9 cellular contexts compared by ENCODE assay signal in the genomic region with DNA sequence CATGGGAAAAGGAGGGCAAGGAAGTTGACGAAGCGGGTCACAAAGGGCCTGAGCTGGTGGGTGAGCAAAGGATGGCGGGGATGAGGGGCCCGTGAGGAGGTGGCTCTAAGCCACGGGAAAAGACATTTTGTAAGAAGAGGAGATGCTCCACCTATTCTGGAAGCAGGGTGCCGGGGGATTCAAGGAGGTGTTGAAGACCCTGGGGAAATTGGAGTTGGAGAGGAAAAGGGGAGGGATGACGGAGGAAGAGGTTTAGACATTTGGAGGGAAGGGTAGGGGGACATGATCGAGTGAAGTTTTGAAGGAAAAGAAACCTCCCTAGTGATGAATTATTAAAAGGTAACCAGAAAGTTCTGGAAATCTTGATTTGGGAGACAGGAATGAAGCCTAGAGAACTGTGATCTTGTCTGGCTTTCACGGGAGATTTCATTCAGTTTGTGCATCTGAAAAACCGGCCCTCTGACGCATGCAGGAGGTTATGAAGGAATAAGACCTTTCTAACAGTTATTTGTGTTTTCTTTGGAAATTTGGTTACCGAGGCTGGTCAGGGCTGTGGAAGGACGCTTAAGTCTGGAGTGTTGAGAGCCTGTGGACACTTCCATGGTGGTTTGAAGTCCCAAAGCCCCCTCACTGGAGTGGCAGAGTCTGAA. TPM values are rescaled to one million over a fixed set of nuclear protein-coding genes. Genes with fewer than 3 reads are reported as not detected.
DNase-seq lines count a peak whose midpoint lies in the region; ATAC-seq and TF ChIP-seq lines count a peak whose summit lies in the region.
"Had no signal": no experiment of that assay in that cellular context is flagged by ENCODE, and none has a peak within 500 bp of the region (broad histone marks: within the 10 kb centered on the region; RNA-seq: fewer than 3 reads in every experiment).

No MANE protein-coding gene starts in this region.

- peak overlapping the region; percentile 66 to 88 (median 75) for H3K4me3 ChIP-seq in tibial nerve

- H3K27ac ChIP-seq in tibial nerve: peak overlapping the region in 1 of 4 donors; percentile 74

- H3K4me1 Mint-ChIP-seq in activated naive CD4-positive, alpha-beta T cell treated with anti-CD3 and anti-CD28 coated beads for 36 hours (ENCODE audit: low read depth): peaks cover 5% of the 10 kb centered on the region
- peaks cover 20% of the 10 kb centered on the region for H3K4me1 Mint-ChIP-seq in memory B cell

- H3K9me3 Mint-ChIP-seq in activated naive CD4-positive, alpha-beta T cell treated with anti-CD3 and anti-CD28 coated beads for 36 hours: no peaks in the 10 kb centered on the region
- no peaks in the 10 kb centered on the region for H3K9me3 Mint-ChIP-seq in memory B cell

- no peak for TF ChIP-seq EP300 in tibial nerve (IDR thresholded peaks at IDR 0.05)

- 26 to 31% methylated on average over 13 of the region's 13 CpGs for WGBS in tibial nerve, 2 donors

- peaks cover 47% of the 10 kb centered on the region for H3K27me3 Mint-ChIP-seq in activated naive CD4-positive, alpha-beta T cell treated with anti-CD3 and anti-CD28 coated beads for 36 hours (ENCODE audit: low read depth)
- peaks cover 19% of the 10 kb centered on the region for H3K27me3 Mint-ChIP-seq in memory B cell

- peaks cover 0 to 21% (median 0%) of the 10 kb centered on the region in 4 donors for H3K4me1 ChIP-seq in tibial nerve

- ATAC-seq in memory B cell (ENCODE audit: low read depth): no peak

- no peak overlapping the region for H3K27ac Mint-ChIP-seq in activated naive CD4-positive, alpha-beta T cell treated with anti-CD3 and anti-CD28 coated beads for 36 hours
- no peak overlapping the region for H3K27ac Mint-ChIP-seq in memory B cell

- peaks cover 0 to 5% of the 10 kb centered on the region in 2 donors for H3K27me3 ChIP-seq in tibial nerve

- CTCF ChIA-PET in activated naive CD4-positive, alpha-beta T cell treated with anti-CD3 and anti-CD28 coated beads for 36 hours (lab: Charles Lee): interaction anchor here (3.5 kb wide), 1 partner anchor 26 kb away, joined by 11 read pairs; no protein-coding TSS in a partner anchor

- no peak for DNase-seq in activated naive CD4-positive, alpha-beta T cell treated with anti-CD3 and anti-CD28 coated beads for 36 hours
- no peak for DNase-seq in activated naive CD4-positive, alpha-beta T cell treated with Interleukin-2 at 50 U/mL for 16 hours
- DNase-seq in astrocyte of the hippocampus (ENCODE audit: low read depth, low spot score) (peak; percentile 24), memory B cell (ENCODE audit: low spot score in 2 of 2) (no peak), tibial nerve (ENCODE audit: low spot score in 2 of 2) (no peak), islet precursor cell (no peak), head of caudate nucleus (no peak), NCI-H82 treated with DMSO at 0.1 percent for 48 hours (lab: John Stamatoyannopoulos, UW; ENCODE audit: unreplicated experiment) (no peak)
- DNase-seq: NCI-H82 had no signal

- peak overlapping the region; percentile 60 for H3K4me3 Mint-ChIP-seq in activated naive CD4-positive, alpha-beta T cell treated with anti-CD3 and anti-CD28 coated beads for 36 hours
- H3K4me3 Mint-ChIP-seq in memory B cell: peak overlapping the region; percentile 71

- H3K36me3 ChIP-seq in tibial nerve: no peaks in the 10 kb centered on the region

- intact Hi-C loops in activated naive CD4-positive, alpha-beta T cell treated with anti-CD3 and anti-CD28 coated beads for 36 hours (cut with micrococcal nuclease): no loop called here
- intact Hi-C loops in head of caudate nucleus (cut with DNase I): no loop called here

- no peaks in the 10 kb centered on the region for H3K36me3 Mint-ChIP-seq in activated naive CD4-positive, alpha-beta T cell treated with anti-CD3 and anti-CD28 coated beads for 36 hours (ENCODE audit: low read depth)
- no peaks in the 10 kb centered on the region for H3K36me3 Mint-ChIP-seq in memory B cell

- H3K9me3 ChIP-seq in tibial nerve: no peaks in the 10 kb centered on the region

- TF ChIP-seq POLR2A in tibial nerve (IDR thresholded peaks at IDR 0.05): peak in 1 of 2 donors; percentile 14

- TF ChIP-seq CTCF in tibial nerve (IDR thresholded peaks at IDR 0.05): no peak

RNA-seq across cellular contexts. Expression of gene SMO, which starts 1.4 kb away (rescaled TPM):
- total RNA-seq in activated naive CD4-positive, alpha-beta T cell treated with anti-CD3 and anti-CD28 coated beads for 36 hours: under 1 TPM; 0.20 to 0.43 TPM
- 10 to 100 TPM; 26.4 to 65.7 (median 51.5) TPM for total RNA-seq in tibial nerve

RNA-seq across cellular contexts. Expression of gene AHCYL2, which starts 35.0 kb away (rescaled TPM):
- total RNA-seq in activated naive CD4-positive, alpha-beta T cell treated with anti-CD3 and anti-CD28 coated beads for 36 hours: 10 to 100 TPM; 29.1 to 30.4 TPM
- total RNA-seq in tibial nerve: 10 to 100 TPM; 21.6 to 42.9 (median 30.9) TPM

RNA-seq across cellular contexts. Expression of gene TSPAN33, which starts 45.3 kb away (rescaled TPM):
- total RNA-seq in activated naive CD4-positive, alpha-beta T cell treated with anti-CD3 and anti-CD28 coated beads for 36 hours: 1 to 10 TPM; 7.2 to 7.9 TPM
- 10 to 100 TPM in 1 of 4 donors, 1 to 10 TPM in 3; 2.0 to 10.5 (median 6.3) TPM for total RNA-seq in tibial nerve

Comparison
In these comparisons a context has a peak if more than half of its experiments do, and no peak if none do; other contexts are left out.
1. RNA of gene SMO, which starts 1.4 kb away (total RNA-seq): 26.4 to 65.7 TPM in tibial nerve; 0.20 to 0.43 TPM in activated naive CD4-positive, alpha-beta T cell treated with anti-CD3 and anti-CD28 coated beads for 36 hours; every median in the first group is over 10 times any median in the second.